ENCODE assay signal across 11 cellular contexts in genomic region chr21:15122241-15122640, GRCh38. TPM values are rescaled to one million over a fixed set of nuclear protein-coding genes. Genes with fewer than 3 reads are reported as not detected.
DNase-seq lines count a peak whose midpoint lies in the region; ATAC-seq and TF ChIP-seq lines count a peak whose summit lies in the region.
"Had no signal": no experiment of that assay in that cellular context is flagged by ENCODE, and none has a peak within 500 bp of the region (broad histone marks: within the 10 kb centered on the region; RNA-seq: fewer than 3 reads in every experiment).

No MANE protein-coding gene starts in this region.

- H3T11ph ChIP-seq in H9 (ENCODE audit: low read length), result no peak overlapping the region

- H3K23ac ChIP-seq in H9 (ENCODE audit: insufficient read length, low read depth, low read length), result no peak overlapping the region

- H3K27me3 Mint-ChIP-seq in H9 (ENCODE audit: low read depth), result no peaks in the 10 kb centered on the region

- no peaks in the 10 kb centered on the region for H3K9me3 Mint-ChIP-seq in H9
- H3K9me3 Mint-ChIP-seq: activated naive CD4-positive, alpha-beta T cell treated with anti-CD3 and anti-CD28 coated beads, Interleukin-2, amount 50 U/mL, for 72 hours had no signal

- H3K18ac ChIP-seq in H9 (ENCODE audit: insufficient read length, low read depth, low read length), result no peak overlapping the region

- no peaks in the 10 kb centered on the region for H3K9me2 ChIP-seq in hepatocyte (replicated peaks; ENCODE audit: insufficient read depth)

- no peak overlapping the region for H2AFZ ChIP-seq in H9 (ENCODE audit: low read length)
- H2AFZ ChIP-seq in hepatocyte, result peak overlapping the region; percentile 47

- no peak overlapping the region for H3K27ac ChIP-seq in H9 (ENCODE audit: insufficient read length, low read depth, low read length)
- peak overlapping the region; percentile 67 for H3K27ac ChIP-seq in hepatocyte
- H3K27ac ChIP-seq: prostate gland had no signal

- H2BK20ac ChIP-seq in H9 (ENCODE audit: low read depth, low read length, poor library complexity, severe bottlenecking), result no peak overlapping the region

- TF ChIP-seq CTCF in H9 (conservative IDR thresholded peaks at IDR 0.05), result no peak
- no peak for TF ChIP-seq CTCF in hepatocyte (IDR thresholded peaks at IDR 0.05; ENCODE audit: poor library complexity)

- no peak overlapping the region for H2AK5ac ChIP-seq in H9 (ENCODE audit: insufficient read length, low read length)

- H4K8ac ChIP-seq in H9 (replicated peaks; ENCODE audit: insufficient read length, low read depth, low read length), result no peak overlapping the region

- no peak overlapping the region for H2BK15ac ChIP-seq in H9 (ENCODE audit: low read depth, low read length)

- no peak overlapping the region for H2BK12ac ChIP-seq in H9 (ENCODE audit: insufficient read length, low read depth, low read length)

- H3K23me2 ChIP-seq in H9 (ENCODE audit: insufficient read length, low read depth, low read length, poor library complexity, severe bottlenecking), result no peaks in the 10 kb centered on the region

- H3K4me1 Mint-ChIP-seq in H9, result peaks cover 30 to 32% of the 10 kb centered on the region in 2 experiments

- H3K9me3 ChIP-seq in H9 (ENCODE audit: control insufficient read depth, low read depth, low read length), result no peaks in the 10 kb centered on the region
- H3K9me3 ChIP-seq in adipocyte (ENCODE audit: control insufficient read depth, low read length), result no peaks in the 10 kb centered on the region
- H3K9me3 ChIP-seq in hepatocyte (ENCODE audit: low read depth), result no peaks in the 10 kb centered on the region
- no peaks in the 10 kb centered on the region for H3K9me3 ChIP-seq in skeletal muscle satellite cell (replicated peaks; ENCODE audit: low read length)
- H3K9me3 ChIP-seq: prostate gland had no signal

- H3K36me3 Mint-ChIP-seq in H9 (ENCODE audit: insufficient read depth in 1 of 3, low read depth in 3 of 3), result no peaks in the 10 kb centered on the region; a peak in 1 of 7 replicates
- H3K36me3 Mint-ChIP-seq: activated naive CD4-positive, alpha-beta T cell treated with anti-CD3 and anti-CD28 coated beads, Interleukin-2, amount 50 U/mL, for 72 hours had no signal

- H3K56ac ChIP-seq in H9 (ENCODE audit: insufficient read length, low read depth, low read length), result no peak overlapping the region

- no peak overlapping the region for H4K5ac ChIP-seq in H9 (ENCODE audit: insufficient read length, low read depth, low read length)

- DNase-seq in H9, result no peak
- DNase-seq in adipocyte (ENCODE audit: low read depth), result no peak
- DNase-seq in hepatocyte (ENCODE audit: low spot score), result peak; percentile 22
- DNase-seq in NCI-H187 treated with DMSO at 0.1 percent for 48 hours (lab: John Stamatoyannopoulos, UW), result no peak
- no peak for DNase-seq in MV-4-11 (lab: John Stamatoyannopoulos, UW)
- no peak for DNase-seq in GM03348 (ENCODE audit: low spot score)
- DNase-seq: stimulated activated CD4-positive, alpha-beta T cell treated with anti-CD3 and anti-CD28 coated beads, Interleukin-1b, Interleukin-23, amount 100 ng/mL, for 48 hours had no signal

- H3K4me1 ChIP-seq in H9 (ENCODE audit: insufficient read depth, low read length), result peaks cover 10% of the 10 kb centered on the region; the same call in 1 of the 2 replicates
- H3K4me1 ChIP-seq in adipocyte (ENCODE audit: control insufficient read depth, insufficient read depth, low read length), result peaks cover 33% of the 10 kb centered on the region
- peaks cover 11% of the 10 kb centered on the region for H3K4me1 ChIP-seq in hepatocyte (ENCODE audit: insufficient read depth)
- H3K4me1 ChIP-seq in skeletal muscle satellite cell (ENCODE audit: control insufficient read depth, insufficient read depth, low read length), result peaks cover 11% of the 10 kb centered on the region
- H3K4me1 ChIP-seq: prostate gland had no signal

- no peak overlapping the region for H2BK120ac ChIP-seq in H9 (ENCODE audit: low read depth, low read length, poor library complexity, severe bottlenecking)

- no CpG with 5 or more reads among the region's 4 CpGs for WGBS in H9 (ENCODE audit: extremely low coverage, insufficient read length, low lambda C conversion rate)
- 43% methylated on average over 4 of the region's 4 CpGs for WGBS in hepatocyte (ENCODE audit: low lambda C conversion rate, missing lambda C conversion rate)

- peak overlapping the region in 2 of 3 experiments; percentile 61 to 89; a peak in 3 of 7 replicates for H3K27ac Mint-ChIP-seq in H9

- H3K4me3 Mint-ChIP-seq in H9, result no peak overlapping the region

- H3K4ac ChIP-seq in H9 (ENCODE audit: low read depth, low read length), result no peak overlapping the region

- no peak for ATAC-seq in GM18873 (IDR thresholded peaks at IDR 0.05; ENCODE audit: low FRiP score, unreplicated experiment)
- ATAC-seq: activated naive CD4-positive, alpha-beta T cell treated with anti-CD3 and anti-CD28 coated beads, Interleukin-2, amount 50 U/mL, for 72 hours had no signal

- no peak overlapping the region for H3K9ac ChIP-seq in H9 (ENCODE audit: extremely low read depth, insufficient read length, low read length)
- H3K9ac ChIP-seq in adipocyte (ENCODE audit: low read length), result peak overlapping the region; percentile 51
- H3K9ac ChIP-seq in skeletal muscle satellite cell (ENCODE audit: low read depth, low read length), result no peak overlapping the region

- H3K79me2 ChIP-seq in H9 (ENCODE audit: insufficient read depth, low read length) (no peaks in the 10 kb centered on the region), hepatocyte (no peaks in the 10 kb centered on the region)

- no peaks in the 10 kb centered on the region for H3K36me3 ChIP-seq in adipocyte (ENCODE audit: control insufficient read depth, insufficient read depth, low read length, severe bottlenecking)
- no peaks in the 10 kb centered on the region for H3K36me3 ChIP-seq in hepatocyte (replicated peaks; ENCODE audit: insufficient read depth, low read depth)
- no peaks in the 10 kb centered on the region for H3K36me3 ChIP-seq in skeletal muscle satellite cell (ENCODE audit: insufficient read depth, low read length)
- H3K36me3 ChIP-seq: prostate gland had no signal

- no peak overlapping the region for H3K4me2 ChIP-seq in H9 (ENCODE audit: insufficient read depth, insufficient read length, low read length)
- peak overlapping the region; percentile 24 for H3K4me2 ChIP-seq in hepatocyte
- peak overlapping the region; percentile 57 for H3K4me2 ChIP-seq in skeletal muscle satellite cell (ENCODE audit: low read length)

- H3K14ac ChIP-seq in H9 (ENCODE audit: insufficient read depth, low read length), result no peak overlapping the region

- H4K91ac ChIP-seq in H9 (ENCODE audit: insufficient read length, low read depth, low read length), result no peak overlapping the region

- H3K4me3 ChIP-seq in adipocyte (ENCODE audit: low read length), result peak overlapping the region; percentile 12
- H3K4me3 ChIP-seq in hepatocyte, result no peak overlapping the region
- no peak overlapping the region for H3K4me3 ChIP-seq in skeletal muscle satellite cell (ENCODE audit: low read length)
- H3K4me3 ChIP-seq: prostate gland had no signal

- H4K20me1 ChIP-seq in H9 (ENCODE audit: control insufficient read depth, insufficient read depth, insufficient read length), result no peaks in the 10 kb centered on the region
- no peaks in the 10 kb centered on the region for H4K20me1 ChIP-seq in hepatocyte (ENCODE audit: insufficient read depth, poor library complexity, severe bottlenecking)

- H3K79me1 ChIP-seq in H9 (ENCODE audit: insufficient read depth, low read depth, low read length, poor library complexity, severe bottlenecking), result no peaks in the 10 kb centered on the region

- H3K27me3 ChIP-seq in H9 (ENCODE audit: insufficient read depth, low read length), result no peaks in the 10 kb centered on the region
- no peaks in the 10 kb centered on the region for H3K27me3 ChIP-seq in adipocyte (replicated peaks; ENCODE audit: control insufficient read depth, insufficient read depth, low read length)
- H3K27me3 ChIP-seq in hepatocyte, result no peaks in the 10 kb centered on the region
- H3K27me3 ChIP-seq in skeletal muscle satellite cell (ENCODE audit: control insufficient read depth, insufficient read depth, low read length), result no peaks in the 10 kb centered on the region

- H2BK5ac ChIP-seq in H9 (ENCODE audit: insufficient read length, low read length), result no peak overlapping the region

RNA-seq across cellular contexts. Expression of gene NRIP1, which starts 57.4 kb away (rescaled TPM):
- total RNA-seq in H9 (2021) (9.8 and 10.4 TPM in 2 replicates), hepatocyte (58.5 and 62.4 TPM in 2 replicates)
- polyA plus RNA-seq in hepatocyte, result 11.5 and 12.0 TPM in 2 replicates
- total RNA-seq in skeletal muscle satellite cell (2012; rRNA removed), result 36.0 and 49.2 TPM in 2 replicates
